8 cellular contexts compared by ENCODE assay signal in the genomic region with DNA sequence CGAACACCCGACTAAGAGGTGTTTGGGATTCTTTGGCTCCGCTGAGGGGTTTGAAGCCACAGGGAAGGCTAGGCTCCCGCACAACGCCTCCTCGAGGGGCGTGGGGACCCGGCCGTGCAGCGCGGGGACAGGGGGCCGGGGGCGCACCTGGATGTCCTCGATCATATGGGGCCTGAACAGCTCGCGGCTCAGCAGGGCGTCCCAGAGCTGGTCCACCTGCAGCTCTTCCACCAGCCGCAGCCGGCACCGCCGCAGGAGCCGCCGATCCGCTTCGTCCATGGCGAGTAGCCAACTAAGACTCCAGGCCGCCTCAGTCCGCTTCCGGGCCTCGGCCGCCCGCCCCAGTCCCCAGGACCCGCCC. TPM values are rescaled to one million over a fixed set of nuclear protein-coding genes. Genes with fewer than 3 reads are reported as not detected.
DNase-seq lines count a peak whose midpoint lies in the region; ATAC-seq and TF ChIP-seq lines count a peak whose summit lies in the region.

A gene (minus strand): TSS at position 294 of the 361 bp plus-strand sequence. CDS start 15 bp downstream, at position 279.

- H3K4me1 ChIP-seq in esophagus (ENCODE audit: control insufficient read depth in 2 of 2, insufficient read depth in 2 of 2, low read length in 1 of 2) (no peaks in the 10 kb centered on the region), osteoblast (ENCODE audit: insufficient read depth, low read length) (peaks cover 28% of the 10 kb centered on the region)

- 1% methylated on average over 25 to 33 of the region's 33 CpGs for WGBS in esophagus, 2 donors

- peak; percentile 63 for DNase-seq in DMS79 treated with DMSO at 0.1 percent for 48 hours (lab: John Stamatoyannopoulos, UW)
- no peak for DNase-seq in DMS79 (lab: John Stamatoyannopoulos, UW)
- peak; percentile 75 for DNase-seq in osteoblast (ENCODE audit: insufficient read length, low spot score, missing footprints)
- DNase-seq in D341Med (ENCODE audit: low spot score) = no peak

- peaks cover 29% of the 10 kb centered on the region for H3K79me2 ChIP-seq in osteoblast (ENCODE audit: insufficient read depth, low read length)

- no peak for TF ChIP-seq CTCF in osteoblast (IDR thresholded peaks at IDR 0.05; ENCODE audit: extremely low read depth, low read depth, low read length)

- no peaks in the 10 kb centered on the region for H4K20me1 ChIP-seq in osteoblast (ENCODE audit: insufficient read depth, low read length)

- H3K36me3 ChIP-seq in esophagus (ENCODE audit: control insufficient read depth in 2 of 2, insufficient read depth in 2 of 2, low read length in 1 of 2) (no peaks in the 10 kb centered on the region), osteoblast (ENCODE audit: insufficient read depth, low read length) (no peaks in the 10 kb centered on the region)

- H3K27ac ChIP-seq in esophagus (ENCODE audit: low read depth in 2 of 2, low read length in 1 of 2) = peak within 1 kb of the TSS; percentile 93 to 99
- H3K27ac ChIP-seq in osteoblast (ENCODE audit: low read depth, low read length) = peak within 1 kb of the TSS; percentile 93

- no peak for ATAC-seq in GM21528 (IDR thresholded peaks at IDR 0.05; ENCODE audit: low FRiP score, unreplicated experiment)
- ATAC-seq in GM21723 (IDR thresholded peaks at IDR 0.05; ENCODE audit: unreplicated experiment) = no peak

- TF ChIP-seq POLR2A in Raji (IDR thresholded peaks at IDR 0.05; ENCODE audit: insufficient read depth, low read depth, low read length) = peak; percentile 86

- H3K4me3 ChIP-seq in esophagus (ENCODE audit: low read depth in 1 of 2, low read length in 2 of 2) (peak within 1 kb of the TSS; percentile 52 to 72), osteoblast (ENCODE audit: insufficient read depth, low read length) (peak within 1 kb of the TSS; percentile 95)

- H3K9me3 ChIP-seq in esophagus (ENCODE audit: control insufficient read depth in 2 of 2, insufficient read depth in 1 of 2, low read depth in 1 of 2, low read length in 1 of 2) (no peaks in the 10 kb centered on the region), osteoblast (ENCODE audit: low read depth, low read length) (no peaks in the 10 kb centered on the region)

- H2AFZ ChIP-seq in osteoblast (ENCODE audit: low read length) = peak within 1 kb of the TSS; percentile 97

- H3K27me3 ChIP-seq in esophagus (ENCODE audit: control insufficient read depth in 1 of 2, insufficient read depth in 2 of 2, low read length in 2 of 2) = no peaks in the 10 kb centered on the region
- H3K27me3 ChIP-seq in osteoblast (ENCODE audit: insufficient read depth, low read length) = no peaks in the 10 kb centered on the region

- peak within 1 kb of the TSS; percentile 98 for H3K4me2 ChIP-seq in osteoblast (ENCODE audit: insufficient read depth, low read length)

RNA-seq across cellular contexts. Expression of the gene that starts here (rescaled TPM):
- 10 to 100 TPM; 10.3 to 10.4 TPM for polyA plus RNA-seq in esophagus
- 10.0 and 10.9 TPM in 2 replicates for total RNA-seq in osteoblast

Comparison
In these comparisons a context has a peak if more than half of its experiments do, and no peak if none do; other contexts are left out.
1. DNase-seq: peak in DMS79 treated with DMSO at 0.1 percent for 48 hours (single experiment) and osteoblast (single experiment); none in DMS79 (single experiment) and D341Med (single experiment).